ENCODE assay signal across 1 cellular context in genomic region chr3:38085943-38086324, GRCh38.
TF ChIP-seq lines count a peak whose summit lies in the region.

No MANE protein-coding gene starts in this region.

TF ChIP-seq in HCT116, 20 proteins besides CTCF, POLR2A, EP300 and RAD21:
- TF ChIP-seq, protein P1, sequence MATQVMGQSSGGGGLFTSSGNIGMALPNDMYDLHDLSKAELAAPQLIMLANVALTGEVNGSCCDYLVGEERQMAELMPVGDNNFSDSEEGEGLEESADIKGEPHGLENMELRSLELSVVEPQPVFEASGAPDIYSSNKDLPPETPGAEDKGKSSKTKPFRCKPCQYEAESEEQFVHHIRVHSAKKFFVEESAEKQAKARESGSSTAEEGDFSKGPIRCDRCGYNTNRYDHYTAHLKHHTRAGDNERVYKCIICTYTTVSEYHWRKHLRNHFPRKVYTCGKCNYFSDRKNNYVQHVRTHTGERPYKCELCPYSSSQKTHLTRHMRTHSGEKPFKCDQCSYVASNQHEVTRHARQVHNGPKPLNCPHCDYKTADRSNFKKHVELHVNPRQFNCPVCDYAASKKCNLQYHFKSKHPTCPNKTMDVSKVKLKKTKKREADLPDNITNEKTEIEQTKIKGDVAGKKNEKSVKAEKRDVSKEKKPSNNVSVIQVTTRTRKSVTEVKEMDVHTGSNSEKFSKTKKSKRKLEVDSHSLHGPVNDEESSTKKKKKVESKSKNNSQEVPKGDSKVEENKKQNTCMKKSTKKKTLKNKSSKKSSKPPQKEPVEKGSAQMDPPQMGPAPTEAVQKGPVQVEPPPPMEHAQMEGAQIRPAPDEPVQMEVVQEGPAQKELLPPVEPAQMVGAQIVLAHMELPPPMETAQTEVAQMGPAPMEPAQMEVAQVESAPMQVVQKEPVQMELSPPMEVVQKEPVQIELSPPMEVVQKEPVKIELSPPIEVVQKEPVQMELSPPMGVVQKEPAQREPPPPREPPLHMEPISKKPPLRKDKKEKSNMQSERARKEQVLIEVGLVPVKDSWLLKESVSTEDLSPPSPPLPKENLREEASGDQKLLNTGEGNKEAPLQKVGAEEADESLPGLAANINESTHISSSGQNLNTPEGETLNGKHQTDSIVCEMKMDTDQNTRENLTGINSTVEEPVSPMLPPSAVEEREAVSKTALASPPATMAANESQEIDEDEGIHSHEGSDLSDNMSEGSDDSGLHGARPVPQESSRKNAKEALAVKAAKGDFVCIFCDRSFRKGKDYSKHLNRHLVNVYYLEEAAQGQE (IDR thresholded peaks at IDR 0.05; ENCODE audit: low read depth), result no peak
- TF ChIP-seq YY1 (IDR thresholded peaks at IDR 0.05; ENCODE audit: extremely low read depth, insufficient replicate concordance, low read depth, low read length) (no peak), JUND (IDR thresholded peaks at IDR 0.05) (no peak), FOSL1 (IDR thresholded peaks at IDR 0.05; ENCODE audit: low read depth) (no peak), ELF1 (IDR thresholded peaks at IDR 0.05; ENCODE audit: borderline replicate concordance, low read depth) (no peak), ZFX (IDR thresholded peaks at IDR 0.05) (no peak), POLR2AphosphoS5 (IDR thresholded peaks at IDR 0.05; ENCODE audit: low read depth, low read length) (no peak)
